ENCODE assay signal across 1 cellular context in the genomic region with DNA sequence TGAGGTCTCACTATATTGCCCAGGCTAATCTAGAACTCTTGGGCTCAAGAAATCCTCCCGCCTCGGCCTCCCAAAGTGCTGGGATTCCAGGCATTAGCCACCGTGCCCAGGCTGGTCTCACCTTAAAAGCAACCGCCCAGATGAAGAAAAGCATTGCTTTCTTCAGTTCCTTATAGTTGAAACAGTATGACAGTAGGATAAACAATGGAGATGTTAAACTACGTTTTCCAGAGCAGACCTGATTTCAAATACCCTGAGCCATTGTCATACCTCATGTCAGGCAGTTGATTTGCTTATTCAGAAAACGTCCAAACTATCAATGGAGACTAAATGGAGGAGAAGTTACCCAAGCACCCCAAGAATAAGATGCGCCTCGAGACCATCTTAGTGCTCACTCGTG.
TF ChIP-seq lines count a peak whose summit lies in the region.

No MANE protein-coding gene starts in this region.

TF ChIP-seq in K562, 482 proteins besides CTCF, POLR2A, EP300 and RAD21 (continued from another document):
- TF ChIP-seq, protein P1, sequence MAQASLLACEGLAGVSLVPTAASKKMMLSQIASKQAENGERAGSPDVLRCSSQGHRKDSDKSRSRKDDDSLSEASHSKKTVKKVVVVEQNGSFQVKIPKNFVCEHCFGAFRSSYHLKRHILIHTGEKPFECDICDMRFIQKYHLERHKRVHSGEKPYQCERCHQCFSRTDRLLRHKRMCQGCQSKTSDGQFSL (CRISPR knock-in tag; IDR thresholded peaks at IDR 0.05), result no peak
- TF ChIP-seq, protein P1 (tag; IDR thresholded peaks at IDR 0.05), result no peak
- TF ChIP-seq, protein P2, sequence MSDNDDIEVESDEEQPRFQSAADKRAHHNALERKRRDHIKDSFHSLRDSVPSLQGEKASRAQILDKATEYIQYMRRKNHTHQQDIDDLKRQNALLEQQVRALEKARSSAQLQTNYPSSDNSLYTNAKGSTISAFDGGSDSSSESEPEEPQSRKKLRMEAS (CRISPR knock-in tag; IDR thresholded peaks at IDR 0.05), result no peak
- no peak for TF ChIP-seq NELFE (IDR thresholded peaks at IDR 0.05; ENCODE audit: insufficient read depth, insufficient read length)
- no peak for TF ChIP-seq PURB (CRISPR knock-in tag; IDR thresholded peaks at IDR 0.05; ENCODE audit: low read depth)
- TF ChIP-seq ZNF639 (CRISPR knock-in tag; conservative IDR thresholded peaks at IDR 0.05 in 1 of 2, IDR thresholded peaks at IDR 0.05 in 1 of 2), result no peak
- no peak for TF ChIP-seq MAFG (tag; conservative IDR thresholded peaks at IDR 0.05)
- no peak for TF ChIP-seq RBFOX2 (IDR thresholded peaks at IDR 0.05; ENCODE audit: low read depth, low read length)
- TF ChIP-seq RBM39 (optimal IDR thresholded peaks at IDR 0.05; ENCODE audit: low read depth, low read length), result no peak
- TF ChIP-seq MCM7 (IDR thresholded peaks at IDR 0.05), result no peak
- no peak for TF ChIP-seq CBX5 (IDR thresholded peaks at IDR 0.05; ENCODE audit: borderline replicate concordance, low read depth)
- no peak for TF ChIP-seq MAZ (CRISPR knock-in tag; conservative IDR thresholded peaks at IDR 0.05 in 1 of 2, IDR thresholded peaks at IDR 0.05 in 1 of 2)
- no peak for TF ChIP-seq HIVEP1 (CRISPR knock-in tag; IDR thresholded peaks at IDR 0.05)
- TF ChIP-seq ETS1 (conservative IDR thresholded peaks at IDR 0.05; ENCODE audit: control insufficient read depth, low read depth, low read length), result no peak
